8 cellular contexts compared by ENCODE assay signal in genomic region chr15:88258021-88258641, GRCh38. TPM values are rescaled to one million over a fixed set of nuclear protein-coding genes. Genes with fewer than 3 reads are reported as not detected.
DNase-seq lines count a peak whose midpoint lies in the region; ATAC-seq and TF ChIP-seq lines count a peak whose summit lies in the region.

No MANE protein-coding gene starts in this region.

- H3K4me1 Mint-ChIP-seq in naive thymus-derived CD4-positive, alpha-beta T cell = peaks cover 6 to 26% (median 22%) of the 10 kb centered on the region in 7 donors

- H3K9me3 ChIP-seq in DND-41 (ENCODE audit: insufficient read depth, low read length, severe bottlenecking) (no peaks in the 10 kb centered on the region), Loucy (ENCODE audit: insufficient read depth, low read depth, low read length) (no peaks in the 10 kb centered on the region), transverse colon (no peaks in the 10 kb centered on the region), colonic mucosa (no peaks in the 10 kb centered on the region)
- H3K9me3 ChIP-seq in naive thymus-derived CD4-positive, alpha-beta T cell (ENCODE audit: control insufficient read depth in 2 of 3, low read length in 3 of 3) = no peaks in the 10 kb centered on the region

- no peak overlapping the region for H3K4me3 ChIP-seq in DND-41 (ENCODE audit: low read depth in 1 of 2, low read length in 2 of 2)
- peak overlapping the region; percentile 85 for H3K4me3 ChIP-seq in Loucy (ENCODE audit: low read length, poor library complexity, severe bottlenecking)
- no peak overlapping the region for H3K4me3 ChIP-seq in naive thymus-derived CD4-positive, alpha-beta T cell (ENCODE audit: low read length)
- no peak overlapping the region for H3K4me3 ChIP-seq in transverse colon
- no peak overlapping the region for H3K4me3 ChIP-seq in colonic mucosa

- no peaks in the 10 kb centered on the region for H3F3A ChIP-seq in Loucy (ENCODE audit: low read depth)

- no peak for ATAC-seq in DND-41 (ENCODE audit: insufficient read depth, low read depth)
- no peak for ATAC-seq in naive thymus-derived CD4-positive, alpha-beta T cell

- no peak overlapping the region for H3K27ac Mint-ChIP-seq in naive thymus-derived CD4-positive, alpha-beta T cell

- 6 to 29% methylated on average over 4 to 20 of the region's 20 CpGs for WGBS in transverse colon (ENCODE audit: low coverage in 1 of 2), 2 donors

- H4K20me1 ChIP-seq in DND-41 (ENCODE audit: insufficient read depth, low read length) (no peaks in the 10 kb centered on the region), Loucy (ENCODE audit: insufficient read depth, low read length, poor library complexity, severe bottlenecking) (no peaks in the 10 kb centered on the region)

- in situ Hi-C loops in transverse colon (cut with MboI; ENCODE audit: low pct_ligation_motif_present in 1 of 4, low pct_unique_long_range_greater_than_20kb in 1 of 4, low sequenced_read_pairs in 3 of 4) = no loop called here

- H3K9ac ChIP-seq in DND-41 (ENCODE audit: low read depth, low read length) = no peak overlapping the region
- peak overlapping the region; percentile 76 for H3K9ac ChIP-seq in Loucy (ENCODE audit: low read depth, low read length, poor library complexity, severe bottlenecking)
- no peak overlapping the region for H3K9ac ChIP-seq in colonic mucosa (ENCODE audit: low read depth in 2 of 2, low read length in 2 of 2)

- no peaks in the 10 kb centered on the region for H3K36me3 Mint-ChIP-seq in naive thymus-derived CD4-positive, alpha-beta T cell

- H3K27me3 Mint-ChIP-seq in naive thymus-derived CD4-positive, alpha-beta T cell = peaks cover 57 to 74% (median 66%) of the 10 kb centered on the region in 5 donors

- CTCF ChIA-PET in naive thymus-derived CD4-positive, alpha-beta T cell (lab: Charles Lee) = interaction anchor here (0.6 to 1.0 kb wide), 2 partner anchors 9 to 11 kb away, joined by 3 read pairs; no protein-coding TSS in a partner anchor

- no peaks in the 10 kb centered on the region for H3K4me1 ChIP-seq in DND-41 (ENCODE audit: insufficient read depth, low read length)
- H3K4me1 ChIP-seq in Loucy (ENCODE audit: insufficient read depth, low read length, poor library complexity, severe bottlenecking) = no peaks in the 10 kb centered on the region
- no peaks in the 10 kb centered on the region for H3K4me1 ChIP-seq in naive thymus-derived CD4-positive, alpha-beta T cell (ENCODE audit: control insufficient read depth in 2 of 2, insufficient read depth in 2 of 2, low read length in 2 of 2)
- H3K4me1 ChIP-seq in transverse colon = peaks cover 0 to 29% (median 2%) of the 10 kb centered on the region in 4 donors
- H3K4me1 ChIP-seq in colonic mucosa = no peaks in the 10 kb centered on the region

- peaks cover 0 to 1% (median 0%) of the 10 kb centered on the region in 11 donors for H3K9me3 Mint-ChIP-seq in naive thymus-derived CD4-positive, alpha-beta T cell

- H3K27me3 ChIP-seq in DND-41 (ENCODE audit: insufficient read depth, low read length, poor library complexity) (no peaks in the 10 kb centered on the region), Loucy (ENCODE audit: insufficient read depth, low read length, poor library complexity, severe bottlenecking) (no peaks in the 10 kb centered on the region), transverse colon (peaks cover 61% of the 10 kb centered on the region), colonic mucosa (peaks cover 46% of the 10 kb centered on the region)
- H3K27me3 ChIP-seq in naive thymus-derived CD4-positive, alpha-beta T cell (ENCODE audit: control insufficient read depth in 2 of 2, insufficient read depth in 2 of 2, low read length in 2 of 2) = no peaks in the 10 kb centered on the region

- H2AFZ ChIP-seq in DND-41 (ENCODE audit: low read depth, low read length) = no peak overlapping the region
- peak overlapping the region; percentile 76; the same call in 1 of the 2 replicates for H2AFZ ChIP-seq in Loucy (ENCODE audit: low read length)

- peak overlapping the region; percentile 56 to 90 (median 80) for H3K4me3 Mint-ChIP-seq in naive thymus-derived CD4-positive, alpha-beta T cell

- no peaks in the 10 kb centered on the region for H3K79me2 ChIP-seq in DND-41 (ENCODE audit: insufficient read depth, low read length)
- H3K79me2 ChIP-seq in Loucy (ENCODE audit: insufficient read depth, low read length) = no peaks in the 10 kb centered on the region

- H3K4me2 ChIP-seq in DND-41 (ENCODE audit: insufficient read depth, low read length) (no peak overlapping the region), Loucy (ENCODE audit: low read depth, low read length, poor library complexity, severe bottlenecking) (peak overlapping the region; percentile 58)

- no peaks in the 10 kb centered on the region for H3K9me2 ChIP-seq in Loucy (replicated peaks; ENCODE audit: low read depth, low read length)

- no peak overlapping the region for H3K27ac ChIP-seq in DND-41 (ENCODE audit: low read length)
- H3K27ac ChIP-seq in caudate nucleus (ENCODE audit: low read depth, low read length) = peak overlapping the region; percentile 86
- no peak overlapping the region for H3K27ac ChIP-seq in naive thymus-derived CD4-positive, alpha-beta T cell (ENCODE audit: low read depth, low read length)
- H3K27ac ChIP-seq in transverse colon = no peak overlapping the region
- H3K27ac ChIP-seq in colonic mucosa = no peak overlapping the region

- H3K36me3 ChIP-seq in DND-41 (ENCODE audit: insufficient read depth, low read length) (no peaks in the 10 kb centered on the region), Loucy (ENCODE audit: insufficient read depth, low read length) (no peaks in the 10 kb centered on the region), transverse colon (no peaks in the 10 kb centered on the region), colonic mucosa (no peaks in the 10 kb centered on the region)
- H3K36me3 ChIP-seq in naive thymus-derived CD4-positive, alpha-beta T cell (ENCODE audit: control insufficient read depth in 2 of 3, insufficient read depth in 3 of 3, low read length in 3 of 3) = no peaks in the 10 kb centered on the region

- TF ChIP-seq EP300 in transverse colon (IDR thresholded peaks at IDR 0.05; ENCODE audit: low read depth) = no peak

- TF ChIP-seq POLR2A in transverse colon (IDR thresholded peaks at IDR 0.05) = no peak

- POLR2A ChIA-PET in naive thymus-derived CD4-positive, alpha-beta T cell (lab: Charles Lee) = no interaction called here

- intact Hi-C loops in naive thymus-derived CD4-positive, alpha-beta T cell (cut with micrococcal nuclease) = no loop called here
- intact Hi-C loops in transverse colon (cut with DNase I; ENCODE audit: low total_unique reads) (no loop called here), colonic mucosa (cut with DNase I) (no loop called here)

- TF ChIP-seq CTCF in DND-41 (IDR thresholded peaks at IDR 0.05; ENCODE audit: borderline replicate concordance, extremely low read depth, low read length, poor library complexity, severe bottlenecking) (peak; percentile 38), Loucy (conservative IDR thresholded peaks at IDR 0.05; ENCODE audit: low read length) (peak; percentile 63), transverse colon (IDR thresholded peaks at IDR 0.05) (no peak), colonic mucosa (IDR thresholded peaks at IDR 0.05) (no peak)

- DNase-seq in DND-41 (no peak), caudate nucleus (lab: John Stamatoyannopoulos, UW) (peak in 47 of 61 donors; percentile 22 to 87 (median 68)), transverse colon (no peak), NCI-H1694 (lab: John Stamatoyannopoulos, UW) (no peak), colonic mucosa (no peak), AG08395 (ENCODE audit: low spot score) (no peak)
- DNase-seq in naive thymus-derived CD4-positive, alpha-beta T cell = no peak

RNA-seq across cellular contexts. Expression of gene NTRK3, which starts 1.6 kb away (rescaled TPM):
- total RNA-seq in naive thymus-derived CD4-positive, alpha-beta T cell = under 1 TPM in 2 of 5 experiments, not detected in 3; 0.05 to 0.78 TPM
- not detected for polyA plus RNA-seq in naive thymus-derived CD4-positive, alpha-beta T cell
- total RNA-seq in transverse colon (1 to 10 TPM; 1.1 to 2.8 (median 2.4) TPM), colonic mucosa (1 to 10 TPM; 1.2 to 1.5 TPM)

Comparison
In these comparisons a context has a peak if more than half of its experiments do, and no peak if none do; other contexts are left out.
1. DNase-seq: peak in caudate nucleus (47 of 61); none in DND-41 (single experiment), naive thymus-derived CD4-positive, alpha-beta T cell (0 of 9), transverse colon (single experiment), NCI-H1694 (single experiment), colonic mucosa (single experiment) and AG08395 (single experiment).
2. CTCF ChIP-seq: peak in DND-41 (single experiment) and Loucy (single experiment); none in transverse colon (0 of 5) and colonic mucosa (single experiment).